Comparison of ENCODE assay signal across 15 cellular contexts in the genomic region with DNA sequence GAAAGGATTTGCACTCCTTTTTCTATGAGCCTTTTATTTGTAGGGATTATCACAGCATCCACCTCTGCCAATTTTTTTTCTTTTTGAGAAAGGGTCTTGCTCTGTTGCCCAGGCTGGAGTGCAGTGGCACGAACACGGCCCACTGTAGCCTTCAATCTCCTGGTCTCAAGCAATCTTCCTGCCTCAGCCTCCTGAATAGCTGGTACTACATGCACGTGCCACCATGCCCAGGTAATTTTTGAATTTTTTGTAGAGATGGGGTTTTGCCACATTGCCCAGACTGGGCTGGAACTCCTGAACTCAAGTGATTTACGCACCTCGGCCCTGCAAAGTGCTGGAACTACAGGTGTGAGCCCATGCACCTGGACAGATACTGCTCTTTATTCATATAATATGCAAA. TPM values are rescaled to one million over a fixed set of nuclear protein-coding genes. Genes with fewer than 3 reads are reported as not detected.
A peak's percentile ranks its signal among the peaks of the same experiment; 100 is the strongest.
DNase-seq lines count a peak whose midpoint lies in the region; ATAC-seq, FAIRE-seq and TF ChIP-seq lines count a peak whose summit lies in the region.
"Had no signal": no experiment of that assay in that cellular context is flagged by ENCODE, and none has a peak within 500 bp of the region (broad histone marks: within the 10 kb centered on the region; RNA-seq: fewer than 3 reads in every experiment).

No MANE protein-coding gene starts in this region.

- peaks cover 23% of the 10 kb centered on the region for H3K36me3 Mint-ChIP-seq in CD4-positive, alpha-beta T cell (ENCODE audit: low read depth)
- H3K36me3 Mint-ChIP-seq in activated T-helper 2 cell treated with anti-CD3 and anti-CD28 coated beads, Interferon-gamma antibody, Interleukin-2, Interleukin-4, amounts not matched to agents 10 μg/mL and 5 μg/mL and 100 μg/mL, durations not matched to agents 14 hours and 24 hours and 36 hours (ENCODE audit: low read depth), result peaks cover 51% of the 10 kb centered on the region

- H3K4me3 Mint-ChIP-seq in CD4-positive, alpha-beta T cell, result peak overlapping the region; percentile 95
- H3K4me3 Mint-ChIP-seq in activated T-helper 2 cell treated with anti-CD3 and anti-CD28 coated beads, Interferon-gamma antibody, Interleukin-2, Interleukin-4, amounts not matched to agents 10 μg/mL and 5 μg/mL and 100 μg/mL, durations not matched to agents 14 hours and 24 hours and 36 hours (ENCODE audit: low read depth), result peak overlapping the region; percentile 93
- H3K4me3 Mint-ChIP-seq: HFFc6 had no signal

- H3K4me3 ChIP-seq in GM12875 (ENCODE audit: low read depth, low read length) (peak overlapping the region; percentile 55), mucosa of rectum (ENCODE audit: low read length in 2 of 2) (peak overlapping the region; percentile 2 to 56)
- H3K4me3 ChIP-seq: BLaER1 had no signal

- peak overlapping the region; percentile 87 for H3K27ac Mint-ChIP-seq in CD4-positive, alpha-beta T cell
- H3K27ac Mint-ChIP-seq in activated T-helper 2 cell treated with anti-CD3 and anti-CD28 coated beads, Interferon-gamma antibody, Interleukin-2, Interleukin-4, amounts not matched to agents 10 μg/mL and 5 μg/mL and 100 μg/mL, durations not matched to agents 14 hours and 24 hours and 36 hours, result peak overlapping the region; percentile 82
- H3K27ac Mint-ChIP-seq: HFFc6 had no signal

- ATAC-seq in CD4-positive, alpha-beta T cell (ENCODE audit: poor library complexity), result no peak
- no peak for ATAC-seq in left lobe of liver

- H3K27me3 Mint-ChIP-seq in CD4-positive, alpha-beta T cell, result no peaks in the 10 kb centered on the region
- no peaks in the 10 kb centered on the region for H3K27me3 Mint-ChIP-seq in activated T-helper 2 cell treated with anti-CD3 and anti-CD28 coated beads, Interferon-gamma antibody, Interleukin-2, Interleukin-4, amounts not matched to agents 10 μg/mL and 5 μg/mL and 100 μg/mL, durations not matched to agents 14 hours and 24 hours and 36 hours (ENCODE audit: low read depth)

- H3K27me3 ChIP-seq in CD4-positive, alpha-beta T cell (ENCODE audit: control insufficient read depth, insufficient read depth, low read length), result no peaks in the 10 kb centered on the region
- H3K27me3 ChIP-seq in mucosa of rectum (ENCODE audit: control insufficient read depth in 2 of 2, insufficient read depth in 2 of 2, low read length in 2 of 2), result no peaks in the 10 kb centered on the region
- H3K27me3 ChIP-seq: BLaER1, suprapubic skin had no signal

- H3K4me1 ChIP-seq in mucosa of rectum (ENCODE audit: control insufficient read depth in 2 of 2, insufficient read depth in 2 of 2, low read length in 2 of 2), result no peaks in the 10 kb centered on the region
- H3K4me1 ChIP-seq: BLaER1, suprapubic skin had no signal

- H3K9ac ChIP-seq in mucosa of rectum (ENCODE audit: low read depth in 1 of 2, low read length in 2 of 2), result peak overlapping the region in 1 of 2 donors; percentile 51
- H3K9ac ChIP-seq: BLaER1 had no signal

- peak overlapping the region; percentile 30 for H3K27ac ChIP-seq in CD4-positive, alpha-beta T cell (ENCODE audit: low read depth, low read length)
- peak overlapping the region in 1 of 2 donors; percentile 47 for H3K27ac ChIP-seq in mucosa of rectum (ENCODE audit: low read depth in 2 of 2, low read length in 2 of 2)
- H3K27ac ChIP-seq: BLaER1, suprapubic skin had no signal

- CTCF ChIA-PET in CD4-positive, alpha-beta T cell (lab: Charles Lee), result interaction anchor here (1.6 kb wide), 1 partner anchor 194 kb away, joined by 4 read pairs; no protein-coding TSS in a partner anchor

- no peak for TF ChIP-seq CTCF in CD4-positive, alpha-beta T cell (IDR thresholded peaks at IDR 0.05)
- no peak for TF ChIP-seq CTCF in GM12875 (IDR thresholded peaks at IDR 0.05; ENCODE audit: borderline replicate concordance, insufficient read depth, low read depth, low read length)

- H3K9me3 Mint-ChIP-seq in CD4-positive, alpha-beta T cell, result peaks cover 2% of the 10 kb centered on the region
- H3K9me3 Mint-ChIP-seq in activated T-helper 2 cell treated with anti-CD3 and anti-CD28 coated beads, Interferon-gamma antibody, Interleukin-2, Interleukin-4, amounts not matched to agents 10 μg/mL and 5 μg/mL and 100 μg/mL, durations not matched to agents 14 hours and 24 hours and 36 hours, result peaks cover 11% of the 10 kb centered on the region

- H3K36me3 ChIP-seq in mucosa of rectum (ENCODE audit: control insufficient read depth in 2 of 2, insufficient read depth in 2 of 2, low read length in 2 of 2), result no peaks in the 10 kb centered on the region
- H3K36me3 ChIP-seq: BLaER1, suprapubic skin had no signal

- H3K4me1 Mint-ChIP-seq in CD4-positive, alpha-beta T cell (ENCODE audit: low read depth), result peaks cover 76% of the 10 kb centered on the region
- peaks cover 52% of the 10 kb centered on the region for H3K4me1 Mint-ChIP-seq in activated T-helper 2 cell treated with anti-CD3 and anti-CD28 coated beads, Interferon-gamma antibody, Interleukin-2, Interleukin-4, amounts not matched to agents 10 μg/mL and 5 μg/mL and 100 μg/mL, durations not matched to agents 14 hours and 24 hours and 36 hours (ENCODE audit: low read depth)

- H3K9me3 ChIP-seq in CD4-positive, alpha-beta T cell (ENCODE audit: control insufficient read depth, low read length), result no peaks in the 10 kb centered on the region
- no peaks in the 10 kb centered on the region for H3K9me3 ChIP-seq in mucosa of rectum (ENCODE audit: control insufficient read depth in 2 of 2, low read length in 2 of 2)
- H3K9me3 ChIP-seq: BLaER1, suprapubic skin had no signal

- no peak for FAIRE-seq in frontal cortex (lab: Jason Lieb, UNC)
- FAIRE-seq: HTR-8/SVneo had no signal

- intact Hi-C loops in CD4-positive, alpha-beta T cell (cut with DNase I, micrococcal nuclease), result loop anchor here (2.0 to 10.0 kb wide), 4 partner anchors 15 to 191 kb away; no protein-coding TSS in a partner anchor
- intact Hi-C loops in activated T-helper 2 cell treated with anti-CD3 and anti-CD28 coated beads, Interferon-gamma antibody, Interleukin-2, Interleukin-4, amounts not matched to agents 10 μg/mL and 5 μg/mL and 100 μg/mL, durations not matched to agents 14 hours and 24 hours and 36 hours (cut with micrococcal nuclease), result no loop called here

- POLR2A ChIA-PET in CD4-positive, alpha-beta T cell (lab: Charles Lee), result interaction anchor here (1.1 to 1.5 kb wide), 2 partner anchors 9 to 23 kb away, joined by 3 to 6 read pairs; no protein-coding TSS in a partner anchor

- no peak for DNase-seq in CD4-positive, alpha-beta T cell
- no peak for DNase-seq in activated T-helper 2 cell treated with anti-CD3 and anti-CD28 coated beads, Interferon-gamma antibody, Interleukin-2, Interleukin-4, amounts not matched to agents 10 μg/mL and 5 μg/mL and 100 μg/mL, durations not matched to agents 14 hours and 24 hours and 36 hours (ENCODE audit: low spot score)
- no peak for DNase-seq in frontal cortex (ENCODE audit: low spot score in 2 of 2)
- DNase-seq in dedifferentiated amniotic fluid mesenchymal stem cell (ENCODE audit: extremely low spot score), result no peak
- no peak for DNase-seq in left lobe of liver (ENCODE audit: low spot score)
- no peak for DNase-seq in NCI-H1092 treated with DMSO at 0.1 percent for 48 hours (lab: John Stamatoyannopoulos, UW)
- DNase-seq: GDM1, HFFc6, NCI-H1694, SHP77 treated with DMSO at 0.1 percent for 48 hours had no signal

RNA-seq across cellular contexts. Expression of gene SAMSN1, which starts 2.1 kb away (rescaled TPM):
- 10 to 100 TPM; 51.2 to 51.3 TPM for total RNA-seq in CD4-positive, alpha-beta T cell
- 73.0 and 79.0 TPM in 2 replicates for total RNA-seq in activated T-helper 2 cell treated with anti-CD3 and anti-CD28 coated beads, Interferon-gamma antibody, Interleukin-2, Interleukin-4, amounts not matched to agents 10 μg/mL and 5 μg/mL and 100 μg/mL, durations not matched to agents 14 hours and 24 hours and 36 hours
- total RNA-seq in frontal cortex, result 3.3 TPM
- total RNA-seq in left lobe of liver, result 1.6 TPM
- total RNA-seq: HFFc6 had no signal

Comparison
In these comparisons a context has a peak if more than half of its experiments do, and no peak if none do; other contexts are left out.
1. RNA of gene SAMSN1, which starts 2.1 kb away (total RNA-seq): 73.0 to 79.0 TPM in activated T-helper 2 cell treated with anti-CD3 and anti-CD28 coated beads, Interferon-gamma antibody, Interleukin-2, Interleukin-4, amounts not matched to agents 10 μg/mL and 5 μg/mL and 100 μg/mL, durations not matched to agents 14 hours and 24 hours and 36 hours and 51.2 to 51.3 TPM in CD4-positive, alpha-beta T cell; 3.3 TPM in frontal cortex (single experiment) and 1.6 TPM in left lobe of liver (single experiment); every median in the first group is over 10 times any median in the second.